In genomic region chr17:60749050-60749449, GRCh38 we compare ENCODE assay signal across 16 cellular contexts.
A peak's percentile ranks its signal among the peaks of the same experiment; 100 is the strongest.
DNase-seq lines count a peak whose midpoint lies in the region; ATAC-seq, FAIRE-seq and TF ChIP-seq lines count a peak whose summit lies in the region.
"Had no signal": no experiment of that assay in that cellular context is flagged by ENCODE, and none has a peak within 500 bp of the region (broad histone marks: within the 10 kb centered on the region; RNA-seq: fewer than 3 reads in every experiment).

No MANE protein-coding gene starts in this region.

- CTCF ChIA-PET in A549 (lab: Yijun Ruan, JAX) (interaction anchor here (0.5 kb wide), 1 partner anchor 24 kb away, joined by 4 read pairs; no protein-coding TSS in a partner anchor), GM12878 (lab: Yijun Ruan, JAX) (interaction anchor here (4.1 kb wide), 1 partner anchor 28 kb away, joined by 14 read pairs; no protein-coding TSS in a partner anchor)

- TF ChIP-seq CTCF in A549 (IDR thresholded peaks at IDR 0.05) (no peak), GM12878 (IDR thresholded peaks at IDR 0.05 in 2 of 3, conservative IDR thresholded peaks at IDR 0.05 in 1 of 3; ENCODE audit: control insufficient read depth in 2 of 3, extremely low read depth in 1 of 3, insufficient read depth in 1 of 3, low read depth in 3 of 3, low read length in 3 of 3) (no peak), neural progenitor cell (IDR thresholded peaks at IDR 0.05) (no peak), body of pancreas (IDR thresholded peaks at IDR 0.05) (no peak), GM13977 (IDR thresholded peaks at IDR 0.05; ENCODE audit: extremely low read depth, insufficient read depth, missing control alignments) (no peak)

- no peak overlapping the region for H3K4me3 Mint-ChIP-seq in neural progenitor cell
- H3K4me3 Mint-ChIP-seq: CD4-positive, CD25-positive, alpha-beta regulatory T cell had no signal

- TF ChIP-seq POLR2A in A549 (IDR thresholded peaks at IDR 0.05; ENCODE audit: low read length) (no peak), GM12878 (IDR thresholded peaks at IDR 0.05; ENCODE audit: low read depth, low read length) (no peak), body of pancreas (IDR thresholded peaks at IDR 0.05) (no peak)

- no TSS peak for BruUV-seq in GM12878 (replicated peaks; lab: Mats Ljungman, UMichigan)

- intact Hi-C loops in GM12878 (cut with micrococcal nuclease; ENCODE audit: unreplicated experiment) (no loop called here), body of pancreas (cut with DNase I) (no loop called here)

- no peak for DNase-seq in A549 (ENCODE audit: low read depth in 1 of 2, low spot score in 1 of 2)
- no peak for DNase-seq in GM12878 (ENCODE audit: low read depth, low spot score)
- DNase-seq in globus pallidus (ENCODE audit: low spot score) = peak; percentile 33
- DNase-seq in neural progenitor cell (ENCODE audit: low spot score) = no peak
- DNase-seq in body of pancreas = no peak
- no peak for DNase-seq in GM13977 (ENCODE audit: low spot score)
- no peak for DNase-seq in NCI-H226
- DNase-seq: 8988T; ACHN; Calu3; CD4-positive, CD25-positive, alpha-beta regulatory T cell; DMS 273 treated with DMSO at 0.1 percent for 48 hours had no signal

- H4K20me1 ChIP-seq in GM12878 (ENCODE audit: control insufficient read depth, insufficient read depth) (no peaks in the 10 kb centered on the region), neural progenitor cell (ENCODE audit: low read depth) (no peaks in the 10 kb centered on the region)
- H4K20me1 ChIP-seq: BLaER1 treated with 17β-estradiol and CSF1 and Interleukin-3, amounts not matched to agents 10 nM and 100 nM had no signal

- FAIRE-seq in A549 (lab: Jason Lieb, UNC) (peak; percentile 59), GM12878 (lab: Jason Lieb, UNC) (no peak)

- SMC1A ChIA-PET in GM12878 (lab: Charles Lee; ENCODE audit: uncharacterized antibody, unreplicated experiment) = no interaction called here

- H3K4me1 ChIP-seq in A549 (no peaks in the 10 kb centered on the region), GM12878 (ENCODE audit: control insufficient read depth, insufficient read depth, low read length) (no peaks in the 10 kb centered on the region), neural progenitor cell (peaks cover 41% of the 10 kb centered on the region), body of pancreas (no peaks in the 10 kb centered on the region)

- H3K36me3 Mint-ChIP-seq in neural progenitor cell = peaks cover 2% of the 10 kb centered on the region

- H3K9ac ChIP-seq in GM12878 (ENCODE audit: control insufficient read depth, insufficient read depth, low read length) = no peak overlapping the region
- H3K9ac ChIP-seq in neural progenitor cell = no peak overlapping the region
- H3K9ac ChIP-seq: BLaER1 treated with 17β-estradiol and CSF1 and Interleukin-3, amounts not matched to agents 10 nM and 100 nM had no signal

- no peaks in the 10 kb centered on the region for H3K79me2 ChIP-seq in GM12878 (ENCODE audit: control insufficient read depth, insufficient read depth, low read length)
- H3K79me2 ChIP-seq in neural progenitor cell (ENCODE audit: low read depth) = no peaks in the 10 kb centered on the region

- ATAC-seq in A549 (no peak), GM12878 (no peak), body of pancreas (no peak), HG02973 (IDR thresholded peaks at IDR 0.05; ENCODE audit: unreplicated experiment) (no peak)
- ATAC-seq: HCT116 had no signal

- H3K27ac ChIP-seq in A549 = no peak overlapping the region
- no peak overlapping the region for H3K27ac ChIP-seq in GM12878 (ENCODE audit: control insufficient read depth, insufficient read depth)
- H3K27ac ChIP-seq in neural progenitor cell = peak overlapping the region; percentile 24
- H3K27ac ChIP-seq in body of pancreas = no peak overlapping the region
- H3K27ac ChIP-seq: BLaER1 treated with 17β-estradiol and CSF1 and Interleukin-3, amounts not matched to agents 10 nM and 100 nM; HL-60 had no signal

- H3K27me3 Mint-ChIP-seq in neural progenitor cell (ENCODE audit: insufficient read depth, low read depth) = no peaks in the 10 kb centered on the region
- H3K27me3 Mint-ChIP-seq: CD4-positive, CD25-positive, alpha-beta regulatory T cell had no signal

- POLR2A ChIA-PET in A549 (lab: Yijun Ruan, JAX) = no interaction called here
- POLR2A ChIA-PET in GM12878 (lab: Charles Lee) = no interaction called here

- H3K9me3 ChIP-seq in A549 = no peaks in the 10 kb centered on the region
- no peaks in the 10 kb centered on the region for H3K9me3 ChIP-seq in GM12878 (replicated peaks; ENCODE audit: control insufficient read depth, insufficient read depth, low read length)
- no peaks in the 10 kb centered on the region for H3K9me3 ChIP-seq in neural progenitor cell (ENCODE audit: low read depth)
- no peaks in the 10 kb centered on the region for H3K9me3 ChIP-seq in body of pancreas

- TF ChIP-seq RAD21 in A549 (conservative IDR thresholded peaks at IDR 0.05 in 1 of 2, IDR thresholded peaks at IDR 0.05 in 1 of 2) (no peak), GM12878 (IDR thresholded peaks at IDR 0.05; ENCODE audit: insufficient read depth, low read depth, low read length) (no peak)

- H3F3A ChIP-seq in neural progenitor cell (ENCODE audit: low read depth) = peaks cover 13% of the 10 kb centered on the region

- H2AFZ ChIP-seq in GM12878 (ENCODE audit: control insufficient read depth, low read depth, low read length) = no peak overlapping the region
- no peak overlapping the region for H2AFZ ChIP-seq in neural progenitor cell (replicated peaks)

- in situ Hi-C loops in GM12878 (cut with MboI) (no loop called here), GM13977 (cut with MboI; ENCODE audit: low pct_unique_long_range_greater_than_20kb, low sequenced_read_pairs, unreplicated experiment) (no loop called here)

- RAD21 ChIA-PET in GM12878 (lab: Charles Lee; ENCODE audit: unreplicated experiment) = no interaction called here

- peaks cover 3% of the 10 kb centered on the region for H3K9me3 Mint-ChIP-seq in neural progenitor cell

- H3K4me1 Mint-ChIP-seq in neural progenitor cell = peaks cover 27% of the 10 kb centered on the region

- no peaks in the 10 kb centered on the region for H3K27me3 ChIP-seq in GM12878 (replicated peaks in 1 of 2; ENCODE audit: control insufficient read depth in 2 of 2, insufficient read depth in 2 of 2, low read length in 1 of 2)
- H3K27me3 ChIP-seq in neural progenitor cell = no peaks in the 10 kb centered on the region
- H3K27me3 ChIP-seq in body of pancreas = no peaks in the 10 kb centered on the region
- H3K27me3 ChIP-seq: BLaER1 treated with 17β-estradiol and CSF1 and Interleukin-3, amounts not matched to agents 10 nM and 100 nM had no signal

- H3K36me3 ChIP-seq in GM12878 (ENCODE audit: control insufficient read depth in 2 of 2, insufficient read depth in 2 of 2, low read length in 1 of 2) (no peaks in the 10 kb centered on the region), neural progenitor cell (no peaks in the 10 kb centered on the region), body of pancreas (replicated peaks in 1 of 2; ENCODE audit: insufficient read depth in 1 of 2, low read depth in 2 of 2) (no peaks in the 10 kb centered on the region)
- H3K36me3 ChIP-seq: BLaER1 treated with 17β-estradiol and CSF1 and Interleukin-3, amounts not matched to agents 10 nM and 100 nM had no signal

- 74% methylated on average over 4 of the region's 4 CpGs for WGBS in A549 (ENCODE audit: missing lambda C conversion rate)
- 60% methylated on average over 4 of the region's 4 CpGs for WGBS in GM12878 (ENCODE audit: insufficient coverage, insufficient replicate concordance, low lambda C conversion rate, missing lambda C conversion rate)
- WGBS in body of pancreas, 2 donors = 88 to 92% methylated on average over 4 of the region's 4 CpGs

- TF ChIP-seq EP300 in A549 (IDR thresholded peaks at IDR 0.05) (no peak), GM12878 (IDR thresholded peaks at IDR 0.05; ENCODE audit: borderline replicate concordance in 1 of 2, control insufficient read depth in 1 of 2, low read depth in 2 of 2, low read length in 2 of 2) (no peak)

- H3K4me3 ChIP-seq in A549 = no peak overlapping the region
- H3K4me3 ChIP-seq in GM12878 = no peak overlapping the region
- no peak overlapping the region for H3K4me3 ChIP-seq in neural progenitor cell
- H3K4me3 ChIP-seq in body of pancreas = no peak overlapping the region
- H3K4me3 ChIP-seq: BLaER1 treated with 17β-estradiol and CSF1 and Interleukin-3, amounts not matched to agents 10 nM and 100 nM had no signal

- no peak overlapping the region for H3K4me2 ChIP-seq in A549
- no peak overlapping the region for H3K4me2 ChIP-seq in GM12878 (ENCODE audit: control insufficient read depth, insufficient read depth)
- H3K4me2 ChIP-seq in neural progenitor cell = no peak overlapping the region
- H3K4me2 ChIP-seq: BLaER1 treated with 17β-estradiol and CSF1 and Interleukin-3, amounts not matched to agents 10 nM and 100 nM had no signal

- no peak overlapping the region for H3K27ac Mint-ChIP-seq in neural progenitor cell
- H3K27ac Mint-ChIP-seq: CD4-positive, CD25-positive, alpha-beta regulatory T cell had no signal

TF ChIP-seq in A549, 52 proteins besides CTCF, POLR2A, EP300 and RAD21:
- TF ChIP-seq, protein P1, sequence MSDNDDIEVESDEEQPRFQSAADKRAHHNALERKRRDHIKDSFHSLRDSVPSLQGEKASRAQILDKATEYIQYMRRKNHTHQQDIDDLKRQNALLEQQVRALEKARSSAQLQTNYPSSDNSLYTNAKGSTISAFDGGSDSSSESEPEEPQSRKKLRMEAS (IDR thresholded peaks at IDR 0.05) = no peak
- TF ChIP-seq POLR2AphosphoS2 (conservative IDR thresholded peaks at IDR 0.05; ENCODE audit: low read length) = no peak
- no peak for TF ChIP-seq HOXB13 (CRISPR knock-in tag; IDR thresholded peaks at IDR 0.05; ENCODE audit: low read depth)
- no peak for TF ChIP-seq HOXB5 (CRISPR knock-in tag; IDR thresholded peaks at IDR 0.05)
- no peak for TF ChIP-seq CEBPB (IDR thresholded peaks at IDR 0.05)
- no peak for TF ChIP-seq SMC3 (IDR thresholded peaks at IDR 0.05)
- no peak for TF ChIP-seq RCOR1 (IDR thresholded peaks at IDR 0.05; ENCODE audit: low read depth, low read length)
TF ChIP-seq in A549: peak in this region for 0.

TF ChIP-seq in GM12878, 131 proteins besides CTCF, POLR2A, EP300 and RAD21 (continues in another document):
- TF ChIP-seq BCL3 (IDR thresholded peaks at IDR 0.05; ENCODE audit: borderline replicate concordance, insufficient read depth, low read depth, low read length, poor library complexity, severe bottlenecking) = no peak
- peak in 1 of 2 experiments; percentile 44; a peak in 2 of 4 replicates for TF ChIP-seq ETV6 (conservative IDR thresholded peaks at IDR 0.05 in 1 of 2, IDR thresholded peaks at IDR 0.05 in 1 of 2; ENCODE audit: borderline replicate concordance in 1 of 2, low read depth in 1 of 2)
- peak; percentile 65; the same call in 1 of the 2 replicates for TF ChIP-seq NFXL1 (IDR thresholded peaks at IDR 0.05; ENCODE audit: borderline replicate concordance)
